ENCODE assay signal across 16 cellular contexts in the genomic region with DNA sequence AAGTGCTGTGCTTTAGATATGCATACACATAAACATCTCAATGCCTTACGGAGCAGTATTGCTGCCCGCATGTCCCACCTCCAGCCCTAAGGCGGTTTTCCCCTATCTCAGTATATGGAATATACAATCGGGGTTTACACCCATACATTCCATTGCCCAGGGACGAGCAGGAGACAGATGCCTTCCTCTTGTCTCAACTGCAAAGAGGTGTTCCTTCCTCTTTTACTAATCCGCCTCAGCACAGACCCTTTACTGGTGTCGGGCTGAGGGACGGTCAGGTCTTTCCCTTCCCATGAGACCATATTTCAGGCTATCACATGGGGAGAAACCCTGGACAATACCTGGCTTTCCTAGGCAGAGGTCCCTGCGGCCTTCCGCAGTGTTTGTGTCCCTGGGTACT. TPM values are rescaled to one million over a fixed set of nuclear protein-coding genes. Genes with fewer than 3 reads are reported as not detected.
"Had no signal": no experiment of that assay in that cellular context is flagged by ENCODE, and none has a peak within 500 bp of the region (broad histone marks: within the 10 kb centered on the region; RNA-seq: fewer than 3 reads in every experiment).

No MANE protein-coding gene starts in this region.

RNA-seq across cellular contexts. Expression of gene NLRP7, which starts 3.2 kb away (rescaled TPM):
- total RNA-seq: esophagus squamous epithelium, heart right ventricle, kidney epithelial cell, left cardiac atrium, lower leg skin, lung microvascular endothelial cell, mesothelial cell of epicardium, osteocyte, right atrium auricular region, sciatic nerve, suprapubic skin, transverse colon, ureter, vagina had no signal
- polyA plus RNA-seq: heart right ventricle had no signal

RNA-seq across cellular contexts. Expression of gene NCR1, which starts 44.6 kb away (rescaled TPM):
- total RNA-seq: dermis blood vessel endothelial cell, esophagus squamous epithelium, kidney epithelial cell, left cardiac atrium, lower leg skin, lung microvascular endothelial cell, mesothelial cell of epicardium, osteocyte, right atrium auricular region, smooth muscle cell, suprapubic skin, ureter had no signal
- polyA plus RNA-seq: heart right ventricle had no signal
